In genomic region chr10:22436893-22437619, GRCh38 we compare ENCODE assay signal across 8 cellular contexts.
DNase-seq lines count a peak whose midpoint lies in the region; ATAC-seq and TF ChIP-seq lines count a peak whose summit lies in the region.

No MANE protein-coding gene starts in this region.

- H3K4me1 ChIP-seq in ES-I3 (ENCODE audit: insufficient read depth, low read length) (peaks cover 18% of the 10 kb centered on the region), right atrium auricular region (peaks cover 0 to 13% of the 10 kb centered on the region in 2 donors), prostate gland (replicated peaks) (no peaks in the 10 kb centered on the region)

- peak overlapping the region; percentile 70 to 78 for H3K4me3 ChIP-seq in right atrium auricular region
- peak overlapping the region; percentile 72 for H3K4me3 ChIP-seq in prostate gland

- H3K27ac ChIP-seq in right atrium auricular region (peak overlapping the region; percentile 95 to 96), prostate gland (peak overlapping the region; percentile 94 to 97)

- no peaks in the 10 kb centered on the region for H3K36me3 ChIP-seq in ES-I3 (ENCODE audit: insufficient read depth, low read length)
- no peaks in the 10 kb centered on the region for H3K36me3 ChIP-seq in right atrium auricular region
- H3K36me3 ChIP-seq in prostate gland, result no peaks in the 10 kb centered on the region

- intact Hi-C loops in prostate gland (cut with DNase I), result loop anchor here (5.0 to 10.0 kb wide), 4 partner anchors 92 to 435 kb away; partner anchors contain the start of genes DNAJC1 and SPAG6

- DNase-seq in KG1 (lab: John Stamatoyannopoulos, UW) (peak; percentile 74), T-helper 1 cell (peak; percentile 70 to 93 (median 79)), amygdala (lab: John Stamatoyannopoulos, UW) (peak in 54 of 56 donors; percentile 30 to 90 (median 76)), right atrium auricular region (ENCODE audit: low spot score) (peak; percentile 90), prostate gland (ENCODE audit: low spot score) (peak; percentile 80), ureter (ENCODE audit: low spot score) (peak; percentile 92)

- peak; percentile 53 for ATAC-seq in GM21717 (IDR thresholded peaks at IDR 0.05; ENCODE audit: unreplicated experiment)

- WGBS in prostate gland, result under 1% methylated on average over 73 of the region's 85 CpGs

- TF ChIP-seq CTCF in right atrium auricular region (IDR thresholded peaks at IDR 0.05), result peak in 1 of 2 donors; percentile 37
- TF ChIP-seq CTCF in prostate gland (IDR thresholded peaks at IDR 0.05), result no peak

- no peaks in the 10 kb centered on the region for H3K9me3 ChIP-seq in ES-I3 (ENCODE audit: control insufficient read depth, insufficient read depth, low read length)
- H3K9me3 ChIP-seq in right atrium auricular region, result no peaks in the 10 kb centered on the region
- H3K9me3 ChIP-seq in prostate gland, result no peaks in the 10 kb centered on the region

- H3K27me3 ChIP-seq in right atrium auricular region (no peaks in the 10 kb centered on the region), prostate gland (replicated peaks; ENCODE audit: insufficient read depth) (no peaks in the 10 kb centered on the region)

- H3K9ac ChIP-seq in ES-I3 (ENCODE audit: low read depth, low read length), result peak overlapping the region; percentile 92

- peak; percentile 47 for TF ChIP-seq POLR2A in prostate gland (IDR thresholded peaks at IDR 0.05)

Comparison
In these comparisons a context has a peak if more than half of its experiments do, and no peak if none do; other contexts are left out.
1. Peak in every context shown above with its lines: DNase-seq, ATAC-seq, H3K4me3 ChIP-seq and H3K27ac ChIP-seq.